ENCODE assay signal across 9 cellular contexts in genomic region chr20:44215125-44215524, GRCh38. TPM values are rescaled to one million over a fixed set of nuclear protein-coding genes. Genes with fewer than 3 reads are reported as not detected.
DNase-seq lines count a peak whose midpoint lies in the region; ATAC-seq, FAIRE-seq and TF ChIP-seq lines count a peak whose summit lies in the region.
"Had no signal": no experiment of that assay in that cellular context is flagged by ENCODE, and none has a peak within 500 bp of the region (broad histone marks: within the 10 kb centered on the region; RNA-seq: fewer than 3 reads in every experiment).

No MANE protein-coding gene starts in this region.

- peak overlapping the region; percentile 10 to 94 (median 87) for H3K27ac Mint-ChIP-seq in naive thymus-derived CD4-positive, alpha-beta T cell

- no peaks in the 10 kb centered on the region for H3K27me3 ChIP-seq in HCT116 (ENCODE audit: insufficient read depth, low read length)
- H3K27me3 ChIP-seq in endothelial cell of umbilical vein (ENCODE audit: control insufficient read depth in 2 of 2, insufficient read depth in 2 of 2, low read length in 2 of 2) = no peaks in the 10 kb centered on the region
- H3K27me3 ChIP-seq in naive thymus-derived CD4-positive, alpha-beta T cell (ENCODE audit: control insufficient read depth in 2 of 2, insufficient read depth in 2 of 2, low read length in 2 of 2) = no peaks in the 10 kb centered on the region

- no peak overlapping the region for H3K27ac ChIP-seq in HCT116 (ENCODE audit: low read depth, low read length)
- H3K27ac ChIP-seq in endothelial cell of umbilical vein (ENCODE audit: insufficient read depth, low read depth, low read length) = no peak overlapping the region
- no peak overlapping the region for H3K27ac ChIP-seq in naive thymus-derived CD4-positive, alpha-beta T cell (ENCODE audit: low read depth, low read length)

- TF ChIP-seq POLR2A in HCT116 (IDR thresholded peaks at IDR 0.05; ENCODE audit: borderline replicate concordance, extremely low read depth, insufficient read depth, insufficient read length) = no peak
- no peak for TF ChIP-seq POLR2A in endothelial cell of umbilical vein (IDR thresholded peaks at IDR 0.05; ENCODE audit: low read depth, low read length)

- peaks cover 7 to 9% of the 10 kb centered on the region in 2 experiments for H3K4me1 ChIP-seq in HCT116 (ENCODE audit: control insufficient read depth in 1 of 2, insufficient read depth in 2 of 2, low read length in 2 of 2)
- peaks cover 9% of the 10 kb centered on the region for H3K4me1 ChIP-seq in endothelial cell of umbilical vein (ENCODE audit: control insufficient read depth, extremely low read depth, insufficient read depth, low read length)
- H3K4me1 ChIP-seq in naive thymus-derived CD4-positive, alpha-beta T cell (ENCODE audit: control insufficient read depth in 2 of 2, insufficient read depth in 2 of 2, low read length in 2 of 2) = peaks cover 37 to 40% of the 10 kb centered on the region in 2 donors

- peaks cover 3% of the 10 kb centered on the region for H3K79me2 ChIP-seq in HCT116 (ENCODE audit: insufficient read depth, low read length)
- H3K79me2 ChIP-seq in endothelial cell of umbilical vein (ENCODE audit: control insufficient read depth, insufficient read depth, low read length) = peaks cover 2% of the 10 kb centered on the region

- H3K9me2 ChIP-seq in HCT116 (ENCODE audit: insufficient read depth) = no peaks in the 10 kb centered on the region

- peaks cover 0 to 4% (median 0%) of the 10 kb centered on the region in 5 donors for H3K27me3 Mint-ChIP-seq in naive thymus-derived CD4-positive, alpha-beta T cell

- peak; percentile 70 for FAIRE-seq in endothelial cell of umbilical vein (lab: Jason Lieb, UNC)

- peaks cover 43 to 78% (median 66%) of the 10 kb centered on the region in 7 donors for H3K4me1 Mint-ChIP-seq in naive thymus-derived CD4-positive, alpha-beta T cell

- POLR2A ChIA-PET in HCT116 (lab: Charles Lee) = no interaction called here
- POLR2A ChIA-PET in endothelial cell of umbilical vein (lab: Charles Lee) = no interaction called here
- POLR2A ChIA-PET in naive thymus-derived CD4-positive, alpha-beta T cell (lab: Charles Lee) = interaction anchor here (0.6 to 8.5 kb wide), 2 partner anchors 95 to 1758 kb away, joined by 3 to 165 read pairs; partner anchors contain the start of gene FITM2

- dilution Hi-C loops in endothelial cell of umbilical vein (cut with MboI; ENCODE audit: extremely low pct_ligation_motif_present, low sequenced_read_pairs) = no loop called here

- CTCF ChIA-PET in HCT116 (lab: Charles Lee) (interaction anchor here (0.8 to 6.9 kb wide), 7 partner anchors 97 to 256 kb away, joined by 3 to 114 read pairs (median 22); partner anchors contain the start of gene FITM2), endothelial cell of umbilical vein (lab: Charles Lee) (interaction anchor here (1.2 to 9.7 kb wide), 4 partner anchors 97 to 468 kb away, joined by 3 to 199 read pairs (median 30); partner anchors contain the start of gene FITM2)
- CTCF ChIA-PET in naive thymus-derived CD4-positive, alpha-beta T cell (lab: Charles Lee) = interaction anchor here (0.7 to 10.2 kb wide), 20 partner anchors 9 to 468 kb away, joined by 3 to 365 read pairs (median 4); partner anchors contain the start of gene FITM2

- H4K20me1 ChIP-seq in HCT116 (ENCODE audit: insufficient read depth) (no peaks in the 10 kb centered on the region), endothelial cell of umbilical vein (replicated peaks; ENCODE audit: control insufficient read depth, extremely low read depth, insufficient read depth, low read length) (no peaks in the 10 kb centered on the region)

- peaks cover 0 to 4% (median 0%) of the 10 kb centered on the region in 11 donors for H3K9me3 Mint-ChIP-seq in naive thymus-derived CD4-positive, alpha-beta T cell

- no peak overlapping the region for H2AFZ ChIP-seq in HCT116 (ENCODE audit: low read depth, low read length, poor library complexity, severe bottlenecking)
- no peak overlapping the region for H2AFZ ChIP-seq in endothelial cell of umbilical vein (ENCODE audit: low read depth, low read length)

- H3K4me3 ChIP-seq in HCT116 (replicated peaks in 1 of 2; ENCODE audit: low read depth in 1 of 2, low read length in 2 of 2) = no peak overlapping the region
- H3K4me3 ChIP-seq in endothelial cell of umbilical vein (replicated peaks in 1 of 3; ENCODE audit: insufficient read depth in 1 of 3, low read depth in 1 of 3, low read length in 3 of 3) = no peak overlapping the region
- no peak overlapping the region for H3K4me3 ChIP-seq in naive thymus-derived CD4-positive, alpha-beta T cell (ENCODE audit: low read length)

- H3K36me3 Mint-ChIP-seq in naive thymus-derived CD4-positive, alpha-beta T cell = peaks cover 1 to 8% (median 6%) of the 10 kb centered on the region in 5 donors

- peak; percentile 53 for ATAC-seq in HCT116
- ATAC-seq in naive thymus-derived CD4-positive, alpha-beta T cell = no peak
- ATAC-seq in HG02798 (IDR thresholded peaks at IDR 0.05; ENCODE audit: poor library complexity, unreplicated experiment) = no peak

- intact Hi-C loops in HCT116 (cut with micrococcal nuclease) (loop anchor here (1.0 to 2.0 kb wide), 3 partner anchors 96 to 468 kb away; partner anchors contain the start of gene FITM2), endothelial cell of umbilical vein (cut with micrococcal nuclease) (loop anchor here (1.0 to 10.0 kb wide), 4 partner anchors 96 to 260 kb away; partner anchors contain the start of gene FITM2)
- intact Hi-C loops in naive thymus-derived CD4-positive, alpha-beta T cell (cut with micrococcal nuclease) = loop anchor here (1.0 to 5.0 kb wide), 6 partner anchors 57 to 468 kb away; partner anchors contain the start of genes SERINC3 (in 1 of the 2) and TTPAL (in 1 of the 2)

- peak; percentile 80 for DNase-seq in Ammon's horn (ENCODE audit: low spot score)
- peak; percentile 28 for DNase-seq in HCT116 (ENCODE audit: low read depth, low spot score)
- DNase-seq in NOMO-1 treated with DMSO at 0.1 percent for 48 hours (lab: John Stamatoyannopoulos, UW; ENCODE audit: unreplicated experiment) = peak; percentile 60
- peak; percentile 45 for DNase-seq in activated CD8-positive, alpha-beta memory T cell treated with anti-CD3 and anti-CD28 coated beads, Interleukin-2, amount 50 U/mL, for 24 hours (ENCODE audit: extremely low read depth)
- DNase-seq in endothelial cell of umbilical vein (ENCODE audit: low read depth, low spot score) = peak; percentile 54
- peak; percentile 54 to 82 (median 77) for DNase-seq in naive thymus-derived CD4-positive, alpha-beta T cell
- peak; percentile 71 for DNase-seq in stimulated activated naive CD4-positive, alpha-beta T cell treated with Interleukin-2 at 50 U/mL for 16 hours (lab: John Stamatoyannopoulos, UW)

- H3K9me3 ChIP-seq in HCT116 (ENCODE audit: control insufficient read depth in 1 of 2, insufficient read depth in 1 of 2, low read depth in 1 of 2, low read length in 2 of 2) (no peaks in the 10 kb centered on the region), endothelial cell of umbilical vein (replicated peaks; ENCODE audit: control insufficient read depth, insufficient read depth, low read length) (no peaks in the 10 kb centered on the region)
- no peaks in the 10 kb centered on the region for H3K9me3 ChIP-seq in naive thymus-derived CD4-positive, alpha-beta T cell (ENCODE audit: control insufficient read depth in 2 of 3, low read length in 3 of 3)

- no TSS peak for BruUV-seq in HCT116 (replicated peaks; lab: Mats Ljungman, UMichigan)
- no TSS peak for BruUV-seq in endothelial cell of umbilical vein (replicated peaks; lab: Mats Ljungman, UMichigan)

- H3K9ac ChIP-seq in HCT116 (ENCODE audit: low read length) (no peak overlapping the region), endothelial cell of umbilical vein (replicated peaks; ENCODE audit: extremely low read depth, insufficient read depth, low read length) (no peak overlapping the region)

- RAD21 ChIA-PET in HCT116 (lab: Charles Lee; ENCODE audit: low non-redundant PET in 1 of 2, low total read pairs in 2 of 2, uncharacterized antibody in 2 of 2, unreplicated experiment in 2 of 2) = no interaction called here

- TF ChIP-seq RAD21 in HCT116 (IDR thresholded peaks at IDR 0.05; ENCODE audit: low read depth) = peak; percentile 89

- H3K4me3 Mint-ChIP-seq in naive thymus-derived CD4-positive, alpha-beta T cell = peak overlapping the region in 7 of 10 donors; percentile 30 to 73 (median 47)

- H3K4me2 ChIP-seq in HCT116 (ENCODE audit: low read length) (no peak overlapping the region), endothelial cell of umbilical vein (ENCODE audit: insufficient read depth, low read length) (no peak overlapping the region)

- TF ChIP-seq CTCF in HCT116 (IDR thresholded peaks at IDR 0.05 in 2 of 3, conservative IDR thresholded peaks at IDR 0.05 in 1 of 3; ENCODE audit: borderline replicate concordance in 1 of 3, insufficient read depth in 1 of 3, low read depth in 2 of 3, low read length in 2 of 3) (peak; percentile 74 to 94 (median 88); a peak in 5 of 6 replicates), endothelial cell of umbilical vein (IDR thresholded peaks at IDR 0.05; ENCODE audit: extremely low read depth in 1 of 2, insufficient read depth in 1 of 2, low read depth in 1 of 2, low read length in 2 of 2) (peak; percentile 70 to 81)

- no peaks in the 10 kb centered on the region; a peak in 1 of 4 replicates for H3K36me3 ChIP-seq in HCT116 (ENCODE audit: control insufficient read depth in 1 of 2, insufficient read depth in 2 of 2, low read length in 2 of 2)
- peaks cover 0 to 1% of the 10 kb centered on the region in 2 experiments for H3K36me3 ChIP-seq in endothelial cell of umbilical vein (ENCODE audit: control insufficient read depth in 2 of 2, extremely low read depth in 1 of 2, insufficient read depth in 2 of 2, low read length in 2 of 2)
- peaks cover 0 to 4% (median 0%) of the 10 kb centered on the region in 3 experiments for H3K36me3 ChIP-seq in naive thymus-derived CD4-positive, alpha-beta T cell (ENCODE audit: control insufficient read depth in 2 of 3, insufficient read depth in 3 of 3, low read length in 3 of 3)

- H3K9me1 ChIP-seq in endothelial cell of umbilical vein (replicated peaks; ENCODE audit: control insufficient read depth, extremely low read depth, insufficient read depth, low read length) = no peaks in the 10 kb centered on the region

RNA-seq across cellular contexts. Expression of gene OSER1, which starts 4.6 kb away (rescaled TPM):
- total RNA-seq in HCT116 (2021; ENCODE audit: unreplicated experiment) (28.4 TPM), endothelial cell of umbilical vein (28.8 and 30.8 TPM in 2 replicates)
- polyA plus RNA-seq in HCT116 (2012) = 29.2 and 30.6 TPM in 2 replicates
- 35.8 and 36.0 TPM in 2 replicates for polyA plus RNA-seq in endothelial cell of umbilical vein
- polyA plus RNA-seq in endothelial cell of umbilical vein (2011; cell fraction: cytosol; rRNA removed) = 42.1 and 42.4 TPM in 2 replicates
- polyA plus RNA-seq in endothelial cell of umbilical vein (2011; cell fraction: nucleus; rRNA removed) = 82.4 and 86.3 TPM in 2 replicates
- 33.0 and 34.6 TPM in 2 replicates for polyA plus RNA-seq in endothelial cell of umbilical vein (2012)
- polyA minus RNA-seq in endothelial cell of umbilical vein = 32.4 and 39.5 TPM in 2 replicates
- 20.4 TPM for polyA minus RNA-seq in endothelial cell of umbilical vein (2011; cell fraction: cytosol; rRNA and poly(A)+ RNA removed)
- polyA minus RNA-seq in endothelial cell of umbilical vein (2011; cell fraction: nucleus; rRNA and poly(A)+ RNA removed) = 19.3 and 27.1 TPM in 2 replicates
- 100 to 1,000 TPM in 1 of 5 experiments, 10 to 100 TPM in 4; 25.0 to 115 (median 43.0) TPM for total RNA-seq in naive thymus-derived CD4-positive, alpha-beta T cell
- 10 to 100 TPM; 36.2 to 62.0 TPM for polyA plus RNA-seq in naive thymus-derived CD4-positive, alpha-beta T cell

RNA-seq across cellular contexts. Expression of gene JPH2, which starts 28.1 kb away (rescaled TPM):
- total RNA-seq in HCT116 (2021; ENCODE audit: unreplicated experiment) (0.17 TPM), endothelial cell of umbilical vein (not detected in 2 replicates)
- polyA plus RNA-seq in HCT116 (2012) = 0.05 and 0.06 TPM in 2 replicates
- polyA plus RNA-seq in endothelial cell of umbilical vein = not detected in 2 replicates
- polyA plus RNA-seq in endothelial cell of umbilical vein (2011; cell fraction: cytosol; rRNA removed) = not detected in 2 replicates
- 0.06 TPM in 1 of 2 replicates, not detected in the other for polyA plus RNA-seq in endothelial cell of umbilical vein (2011; cell fraction: nucleus; rRNA removed)
- polyA plus RNA-seq in endothelial cell of umbilical vein (2012) = not detected in 2 replicates
- 0.15 TPM in 1 of 2 replicates, not detected in the other for polyA minus RNA-seq in endothelial cell of umbilical vein
- 4.2 TPM for polyA minus RNA-seq in endothelial cell of umbilical vein (2011; cell fraction: cytosol; rRNA and poly(A)+ RNA removed)
- not detected in 2 replicates for polyA minus RNA-seq in endothelial cell of umbilical vein (2011; cell fraction: nucleus; rRNA and poly(A)+ RNA removed)
- under 1 TPM in 2 of 5 experiments, not detected in 3; 0.07 to 0.17 TPM for total RNA-seq in naive thymus-derived CD4-positive, alpha-beta T cell
- not detected for polyA plus RNA-seq in naive thymus-derived CD4-positive, alpha-beta T cell

RNA-seq across cellular contexts. Expression of gene GDAP1L1, which starts 32.0 kb away (rescaled TPM):
- total RNA-seq in HCT116 (2021; ENCODE audit: unreplicated experiment) = not detected
- polyA plus RNA-seq in HCT116 (2012) = 0.09 and 0.36 TPM in 2 replicates
- not detected in 2 replicates for total RNA-seq in endothelial cell of umbilical vein
- polyA plus RNA-seq in endothelial cell of umbilical vein = not detected in 2 replicates
- not detected in 2 replicates for polyA plus RNA-seq in endothelial cell of umbilical vein (2011; cell fraction: cytosol; rRNA removed)
- not detected in 2 replicates for polyA plus RNA-seq in endothelial cell of umbilical vein (2011; cell fraction: nucleus; rRNA removed)
- polyA plus RNA-seq in endothelial cell of umbilical vein (2012) = not detected in 2 replicates
- not detected in 2 replicates for polyA minus RNA-seq in endothelial cell of umbilical vein
- polyA minus RNA-seq in endothelial cell of umbilical vein (2011; cell fraction: cytosol; rRNA and poly(A)+ RNA removed) = not detected
- not detected in 2 replicates for polyA minus RNA-seq in endothelial cell of umbilical vein (2011; cell fraction: nucleus; rRNA and poly(A)+ RNA removed)
- total RNA-seq in naive thymus-derived CD4-positive, alpha-beta T cell = not detected
- not detected for polyA plus RNA-seq in naive thymus-derived CD4-positive, alpha-beta T cell
- total RNA-seq: subcutaneous adipose tissue had no signal

Comparison
In these comparisons a context has a peak if more than half of its experiments do, and no peak if none do; other contexts are left out.
1. DNase-seq: peak in every context shown above with its lines; median percentile 80 in Ammon's horn; 77 in naive thymus-derived CD4-positive, alpha-beta T cell; 71 in stimulated activated naive CD4-positive, alpha-beta T cell treated with Interleukin-2 at 50 U/mL for 16 hours; 60 in NOMO-1 treated with DMSO at 0.1 percent for 48 hours; 54 in endothelial cell of umbilical vein; 45 in activated CD8-positive, alpha-beta memory T cell treated with anti-CD3 and anti-CD28 coated beads, Interleukin-2, amount 50 U/mL, for 24 hours; 28 in HCT116.